Comparison of ENCODE assay signal across 24 cellular contexts in the genomic region with DNA sequence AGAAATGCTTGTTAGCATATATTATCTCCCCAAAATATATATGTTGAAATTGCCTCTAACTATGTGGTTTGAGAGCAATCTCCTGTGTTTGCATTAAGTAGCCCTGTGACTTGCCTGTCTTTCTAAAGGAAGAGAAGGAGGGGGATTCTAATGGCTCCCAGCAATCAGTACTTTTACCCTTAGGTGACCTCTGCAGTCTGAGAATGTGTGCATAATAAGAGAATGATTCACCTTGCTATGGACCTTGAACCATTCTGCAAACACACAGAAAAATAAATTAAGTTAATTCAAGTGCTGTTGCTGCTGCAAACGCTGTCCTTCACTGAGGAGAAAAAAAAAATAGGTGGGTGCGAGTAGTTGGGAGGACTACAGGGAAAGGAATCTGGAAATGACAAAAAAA.
DNase-seq lines count a peak whose midpoint lies in the region; ATAC-seq and TF ChIP-seq lines count a peak whose summit lies in the region.
"Had no signal": no experiment of that assay in that cellular context is flagged by ENCODE, and none has a peak within 500 bp of the region (broad histone marks: within the 10 kb centered on the region; RNA-seq: fewer than 3 reads in every experiment).

No MANE protein-coding gene starts in this region.

- H3K4me3 Mint-ChIP-seq in glutamatergic neuron (ENCODE audit: unreplicated experiment): no peak overlapping the region
- H3K4me3 Mint-ChIP-seq: activated CD4-positive, alpha-beta memory T cell treated with anti-CD3 and anti-CD28 coated beads for 36 hours; activated naive CD8-positive, alpha-beta T cell treated with anti-CD3 and anti-CD28 coated beads for 36 hours; CD4-positive, alpha-beta T cell; dendritic cell treated with granulocyte-macrophage colony-stimulating factor and Interleukin-4, amounts not matched to agents 40 ng/mL and 50 ng/mL, for 4 days; endodermal cell had no signal

- no peak for TF ChIP-seq CTCF in glutamatergic neuron (IDR thresholded peaks at IDR 0.05; ENCODE audit: partially characterized antibody, unreplicated experiment)

- peaks cover 27% of the 10 kb centered on the region for H3K4me1 Mint-ChIP-seq in glutamatergic neuron (ENCODE audit: low read depth, unreplicated experiment)
- H3K4me1 Mint-ChIP-seq: activated naive CD8-positive, alpha-beta T cell treated with anti-CD3 and anti-CD28 coated beads for 36 hours; endodermal cell had no signal

- no peaks in the 10 kb centered on the region for H3K36me3 Mint-ChIP-seq in glutamatergic neuron (ENCODE audit: unreplicated experiment)
- H3K36me3 Mint-ChIP-seq: activated CD4-positive, alpha-beta memory T cell treated with anti-CD3 and anti-CD28 coated beads for 36 hours; activated naive CD8-positive, alpha-beta T cell treated with anti-CD3 and anti-CD28 coated beads for 36 hours had no signal

- ATAC-seq in left lobe of liver: peak; percentile 95
- ATAC-seq: foreskin keratinocyte had no signal

- peaks cover 1% of the 10 kb centered on the region for H3K9me3 Mint-ChIP-seq in glutamatergic neuron (ENCODE audit: unreplicated experiment)
- H3K9me3 Mint-ChIP-seq: activated naive CD8-positive, alpha-beta T cell treated with anti-CD3 and anti-CD28 coated beads for 36 hours; activated T-helper 2 cell treated with anti-CD3 and anti-CD28 coated beads, Interferon-gamma antibody, Interleukin-2, Interleukin-4, amounts not matched to agents 10 μg/mL and 5 μg/mL and 100 μg/mL, durations not matched to agents 14 hours and 24 hours and 36 hours; endodermal cell had no signal

- peak; percentile 1 for DNase-seq in NCI-H1436 (lab: John Stamatoyannopoulos, UW)
- no peak for DNase-seq in NCI-H1436 treated with DMSO at 0.1 percent for 48 hours (lab: John Stamatoyannopoulos, UW)
- DNase-seq in glutamatergic neuron: no peak
- DNase-seq in left lobe of liver (ENCODE audit: low spot score): no peak
- DNase-seq in activated naive CD4-positive, alpha-beta T cell (lab: John Stamatoyannopoulos, UW): no peak
- DNase-seq in D341Med (ENCODE audit: low spot score): no peak
- DNase-seq in activated CD4-positive, alpha-beta T cell treated with anti-CD3 and anti-CD28 coated beads, Interleukin-2, amount 50 U/mL, for 1 hour: no peak
- DNase-seq in stimulated activated CD8-positive, alpha-beta memory T cell treated with anti-CD3 and anti-CD28 coated beads, Interleukin-4, amount 100 ng/mL, for 48 hours: no peak
- DNase-seq: activated CD4-positive, alpha-beta memory T cell treated with anti-CD3 and anti-CD28 coated beads for 36 hours; activated naive CD8-positive, alpha-beta T cell treated with anti-CD3 and anti-CD28 coated beads for 36 hours; CD4-positive, alpha-beta T cell; central memory CD4-positive, alpha-beta T cell; endodermal cell; foreskin keratinocyte; H7; mammary epithelial cell; NCI-H1105 treated with DMSO at 0.1 percent for 48 hours; NCI-H2081 treated with DMSO at 0.1 percent for 48 hours; NCI-H345; posterior cingulate gyrus; stimulated activated naive CD4-positive, alpha-beta T cell treated with Interleukin-2 at 50 U/mL for 16 hours; T-helper 1 cell had no signal

- H3K27ac Mint-ChIP-seq in glutamatergic neuron (ENCODE audit: unreplicated experiment): peak overlapping the region; percentile 16
- H3K27ac Mint-ChIP-seq: activated CD4-positive, alpha-beta memory T cell treated with anti-CD3 and anti-CD28 coated beads for 36 hours; activated naive CD8-positive, alpha-beta T cell treated with anti-CD3 and anti-CD28 coated beads for 36 hours; activated T-helper 2 cell treated with anti-CD3 and anti-CD28 coated beads, Interferon-gamma antibody, Interleukin-2, Interleukin-4, amounts not matched to agents 10 μg/mL and 5 μg/mL and 100 μg/mL, durations not matched to agents 14 hours and 24 hours and 36 hours; CD4-positive, alpha-beta T cell; dendritic cell treated with granulocyte-macrophage colony-stimulating factor and Interleukin-4, amounts not matched to agents 40 ng/mL and 50 ng/mL, for 4 days; endodermal cell had no signal

- H3K27me3 Mint-ChIP-seq in glutamatergic neuron (ENCODE audit: unreplicated experiment): peaks cover 1% of the 10 kb centered on the region
- H3K27me3 Mint-ChIP-seq: activated CD4-positive, alpha-beta memory T cell treated with anti-CD3 and anti-CD28 coated beads for 36 hours; activated naive CD8-positive, alpha-beta T cell treated with anti-CD3 and anti-CD28 coated beads for 36 hours; CD4-positive, alpha-beta T cell; dendritic cell treated with granulocyte-macrophage colony-stimulating factor and Interleukin-4, amounts not matched to agents 40 ng/mL and 50 ng/mL, for 4 days had no signal
